ENCODE assay signal across 17 cellular contexts in the genomic region with DNA sequence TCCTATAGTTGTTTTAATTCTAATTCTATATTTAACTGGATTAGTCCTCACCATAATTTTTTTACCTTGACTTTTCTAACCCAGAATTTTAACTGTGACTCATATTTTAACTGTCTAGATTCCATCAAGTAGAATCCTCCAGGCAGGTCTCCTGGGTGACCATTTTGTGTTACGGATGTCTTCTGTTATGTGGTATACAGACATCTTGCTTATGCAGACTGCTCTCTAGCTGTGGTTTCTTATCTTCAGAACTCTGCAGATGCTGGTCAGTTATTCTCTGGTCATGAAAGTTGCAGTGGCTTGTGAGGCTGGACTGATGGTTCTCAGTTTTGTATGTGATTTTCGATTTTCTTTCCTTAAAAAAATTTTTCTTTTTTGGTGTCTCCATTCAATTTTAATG.
DNase-seq lines count a peak whose midpoint lies in the region; ATAC-seq, FAIRE-seq and TF ChIP-seq lines count a peak whose summit lies in the region.
"Had no signal": no experiment of that assay in that cellular context is flagged by ENCODE, and none has a peak within 500 bp of the region (broad histone marks: within the 10 kb centered on the region; RNA-seq: fewer than 3 reads in every experiment).

No MANE protein-coding gene starts in this region.

- DNase-seq in BE2C (peak; percentile 16), GM12878 (ENCODE audit: low read depth, low spot score) (no peak), lower leg skin (ENCODE audit: low spot score in 2 of 2) (no peak), UCSD-AML1 (lab: John Stamatoyannopoulos, UW; ENCODE audit: unreplicated experiment) (no peak), MCF 10A (ENCODE audit: unreplicated experiment) (no peak)
- DNase-seq: DMS153; NCI-H2029; posterior cingulate gyrus; stimulated activated CD4-positive, alpha-beta T cell treated with anti-CD3 and anti-CD28 coated beads, Interleukin-2, amount 100 ng/mL, for 48 hours; stimulated activated naive CD8-positive, alpha-beta T cell treated with anti-CD3 and anti-CD28 coated beads, Interleukin-15, amount 100 ng/mL, for 72 hours; T-helper 9 cell had no signal

- POLR2A ChIA-PET in GM12878 (lab: Charles Lee): interaction anchor here (1.3 kb wide), 1 partner anchor 10 kb away, joined by 4 read pairs; no protein-coding TSS in a partner anchor
- POLR2A ChIA-PET in MCF 10A (lab: Yijun Ruan, JAX): no interaction called here

- no peak overlapping the region for H3K27ac Mint-ChIP-seq in stimulated activated memory B cell treated with anti-CD40 and anti-IgM and Interleukin-4, amounts not matched to agents 10 μg/mL and 1 μg/mL and 100 μg/mL, for 72 hours
- H3K27ac Mint-ChIP-seq in MCF 10A (ENCODE audit: low read depth, unreplicated experiment): no peak overlapping the region
- H3K27ac Mint-ChIP-seq: stimulated activated naive CD8-positive, alpha-beta T cell treated with anti-CD3 and anti-CD28 coated beads, Interleukin-15, amount 100 ng/mL, for 72 hours had no signal

- no peaks in the 10 kb centered on the region for H3K4me1 Mint-ChIP-seq in stimulated activated memory B cell treated with anti-CD40 and anti-IgM and Interleukin-4, amounts not matched to agents 10 μg/mL and 1 μg/mL and 100 μg/mL, for 72 hours
- peaks cover 16% of the 10 kb centered on the region for H3K4me1 Mint-ChIP-seq in MCF 10A (ENCODE audit: insufficient read depth, unreplicated experiment)

- H3K9ac ChIP-seq in GM12878 (ENCODE audit: control insufficient read depth, insufficient read depth, low read length): no peak overlapping the region

- H3K36me3 ChIP-seq in BE2C (no peaks in the 10 kb centered on the region), GM12878 (ENCODE audit: control insufficient read depth in 2 of 2, insufficient read depth in 2 of 2, low read length in 1 of 2) (no peaks in the 10 kb centered on the region)

- ATAC-seq in GM21360 (IDR thresholded peaks at IDR 0.05; ENCODE audit: unreplicated experiment) (peak; percentile 55), HG03460 (IDR thresholded peaks at IDR 0.05; ENCODE audit: unreplicated experiment) (peak; percentile 66), GM12878 (peak; percentile 98)
- ATAC-seq in stimulated activated memory B cell treated with anti-CD40 and anti-IgM and Interleukin-4, amounts not matched to agents 10 μg/mL and 1 μg/mL and 100 μg/mL, for 72 hours: no peak
- ATAC-seq: stimulated activated naive CD8-positive, alpha-beta T cell treated with anti-CD3 and anti-CD28 coated beads, Interleukin-15, amount 100 ng/mL, for 72 hours had no signal

- H3K27me3 ChIP-seq in BE2C (no peaks in the 10 kb centered on the region), GM12878 (replicated peaks in 1 of 2; ENCODE audit: control insufficient read depth in 2 of 2, insufficient read depth in 2 of 2, low read length in 1 of 2) (no peaks in the 10 kb centered on the region)
- H3K27me3 ChIP-seq: hepatocyte had no signal

- no peak for TF ChIP-seq CTCF in BE2C (IDR thresholded peaks at IDR 0.05; ENCODE audit: low read depth, low read length)
- no peak for TF ChIP-seq CTCF in GM12878 (IDR thresholded peaks at IDR 0.05 in 2 of 3, conservative IDR thresholded peaks at IDR 0.05 in 1 of 3; ENCODE audit: control insufficient read depth in 2 of 3, extremely low read depth in 1 of 3, insufficient read depth in 1 of 3, low read depth in 3 of 3, low read length in 3 of 3)
- TF ChIP-seq CTCF in lower leg skin (IDR thresholded peaks at IDR 0.05): no peak
- TF ChIP-seq CTCF in MCF 10A (IDR thresholded peaks at IDR 0.05; ENCODE audit: unreplicated experiment): no peak

- no peak overlapping the region for H3K4me3 ChIP-seq in BE2C (ENCODE audit: low read depth, low read length)
- H3K4me3 ChIP-seq in GM12878: no peak overlapping the region
- no peak overlapping the region for H3K4me3 ChIP-seq in lower leg skin (ENCODE audit: low read depth, poor library complexity, severe bottlenecking)
- H3K4me3 ChIP-seq: hepatocyte, lung had no signal

- CTCF ChIA-PET in GM12878 (lab: Yijun Ruan, JAX) (interaction anchor here (1.1 to 1.6 kb wide), 2 partner anchors 54 to 64 kb away, joined by 3 to 5 read pairs; no protein-coding TSS in a partner anchor), MCF 10A (lab: Yijun Ruan, JAX) (interaction anchor here (0.9 kb wide), 1 partner anchor 54 kb away, joined by 5 read pairs; no protein-coding TSS in a partner anchor)

- 0 out of 2 replicates have a peak, but pooled peaks cover 7% of the 10 kb centered on the region for H3K4me1 ChIP-seq in BE2C
- no peaks in the 10 kb centered on the region for H3K4me1 ChIP-seq in GM12878 (ENCODE audit: control insufficient read depth, insufficient read depth, low read length)

- intact Hi-C loops in GM12878 (cut with micrococcal nuclease; ENCODE audit: unreplicated experiment) (no loop called here), lower leg skin (cut with DNase I; ENCODE audit: low total_unique reads) (no loop called here), MCF 10A (cut with micrococcal nuclease) (no loop called here)

- RAD21 ChIA-PET in GM12878 (lab: Charles Lee; ENCODE audit: unreplicated experiment): interaction anchor here (1.3 to 1.8 kb wide), 2 partner anchors 10 to 54 kb away, joined by 5 to 6 read pairs; no protein-coding TSS in a partner anchor

- no peaks in the 10 kb centered on the region for H4K20me1 ChIP-seq in GM12878 (ENCODE audit: control insufficient read depth, insufficient read depth)

- H3K36me3 Mint-ChIP-seq in stimulated activated memory B cell treated with anti-CD40 and anti-IgM and Interleukin-4, amounts not matched to agents 10 μg/mL and 1 μg/mL and 100 μg/mL, for 72 hours: no peaks in the 10 kb centered on the region
- no peaks in the 10 kb centered on the region for H3K36me3 Mint-ChIP-seq in MCF 10A (ENCODE audit: insufficient read depth, unreplicated experiment)

- SMC1A ChIA-PET in GM12878 (lab: Charles Lee; ENCODE audit: uncharacterized antibody, unreplicated experiment): interaction anchor here (0.5 to 3.3 kb wide), 3 partner anchors 10 to 121 kb away, joined by 3 to 26 read pairs (median 6); no protein-coding TSS in a partner anchor

- no peak overlapping the region for H3K27ac ChIP-seq in GM12878 (ENCODE audit: control insufficient read depth, insufficient read depth)
- H3K27ac ChIP-seq: hepatocyte had no signal

- no peak overlapping the region for H3K4me3 Mint-ChIP-seq in stimulated activated memory B cell treated with anti-CD40 and anti-IgM and Interleukin-4, amounts not matched to agents 10 μg/mL and 1 μg/mL and 100 μg/mL, for 72 hours
- H3K4me3 Mint-ChIP-seq in MCF 10A (ENCODE audit: unreplicated experiment): no peak overlapping the region
- H3K4me3 Mint-ChIP-seq: stimulated activated naive CD8-positive, alpha-beta T cell treated with anti-CD3 and anti-CD28 coated beads, Interleukin-15, amount 100 ng/mL, for 72 hours had no signal

- H3K4me2 ChIP-seq in GM12878 (ENCODE audit: control insufficient read depth, insufficient read depth): no peak overlapping the region
- H3K4me2 ChIP-seq: hepatocyte had no signal

- in situ Hi-C loops in GM12878 (cut with MboI): no loop called here

- TF ChIP-seq EP300 in GM12878 (IDR thresholded peaks at IDR 0.05; ENCODE audit: borderline replicate concordance in 1 of 2, control insufficient read depth in 1 of 2, low read depth in 2 of 2, low read length in 2 of 2): no peak

- H3K27me3 Mint-ChIP-seq in stimulated activated memory B cell treated with anti-CD40 and anti-IgM and Interleukin-4, amounts not matched to agents 10 μg/mL and 1 μg/mL and 100 μg/mL, for 72 hours: no peaks in the 10 kb centered on the region
- no peaks in the 10 kb centered on the region for H3K27me3 Mint-ChIP-seq in MCF 10A (ENCODE audit: insufficient read depth, unreplicated experiment)
- H3K27me3 Mint-ChIP-seq: stimulated activated naive CD8-positive, alpha-beta T cell treated with anti-CD3 and anti-CD28 coated beads, Interleukin-15, amount 100 ng/mL, for 72 hours had no signal

- BruUV-seq in GM12878 (replicated peaks; lab: Mats Ljungman, UMichigan): no TSS peak
- BruUV-seq in MCF 10A (replicated peaks; lab: Mats Ljungman, UMichigan): no TSS peak

- peak; percentile 62 for FAIRE-seq in GM12878 (lab: Jason Lieb, UNC)
- FAIRE-seq: HTR-8/SVneo had no signal

- 23% methylated on average over 2 of the region's 2 CpGs for WGBS in GM12878 (ENCODE audit: insufficient coverage, insufficient replicate concordance, low lambda C conversion rate, missing lambda C conversion rate)
- 84 to 94% methylated on average over 2 of the region's 2 CpGs for WGBS in lower leg skin, 2 donors

- TF ChIP-seq POLR2A in GM12878 (IDR thresholded peaks at IDR 0.05; ENCODE audit: low read depth, low read length) (no peak), lower leg skin (IDR thresholded peaks at IDR 0.05) (no peak)

- no peaks in the 10 kb centered on the region for H3K9me3 Mint-ChIP-seq in stimulated activated memory B cell treated with anti-CD40 and anti-IgM and Interleukin-4, amounts not matched to agents 10 μg/mL and 1 μg/mL and 100 μg/mL, for 72 hours
- no peaks in the 10 kb centered on the region for H3K9me3 Mint-ChIP-seq in MCF 10A (ENCODE audit: unreplicated experiment)
- H3K9me3 Mint-ChIP-seq: stimulated activated naive CD8-positive, alpha-beta T cell treated with anti-CD3 and anti-CD28 coated beads, Interleukin-15, amount 100 ng/mL, for 72 hours had no signal

- no peaks in the 10 kb centered on the region for H3K79me2 ChIP-seq in GM12878 (ENCODE audit: control insufficient read depth, insufficient read depth, low read length)
- H3K79me2 ChIP-seq: hepatocyte had no signal

- H3K9me3 ChIP-seq in BE2C (no peaks in the 10 kb centered on the region), GM12878 (replicated peaks; ENCODE audit: control insufficient read depth, insufficient read depth, low read length) (no peaks in the 10 kb centered on the region)

- TF ChIP-seq RAD21 in GM12878 (IDR thresholded peaks at IDR 0.05; ENCODE audit: insufficient read depth, low read depth, low read length): no peak

- H2AFZ ChIP-seq in GM12878 (ENCODE audit: control insufficient read depth, low read depth, low read length): no peak overlapping the region
- H2AFZ ChIP-seq: hepatocyte had no signal

TF ChIP-seq in GM12878, 131 proteins besides CTCF, POLR2A, EP300 and RAD21 (continues in another document):
- TF ChIP-seq RUNX3 (IDR thresholded peaks at IDR 0.05; ENCODE audit: low read length): peak; percentile 79
- no peak for TF ChIP-seq RELA (IDR thresholded peaks at IDR 0.05; ENCODE audit: borderline replicate concordance, partially characterized antibody)
